ENCODE assay signal across 12 cellular contexts in genomic region chr16:89412811-89413210, GRCh38.
DNase-seq lines count a peak whose midpoint lies in the region; ATAC-seq and TF ChIP-seq lines count a peak whose summit lies in the region.
"Had no signal": no experiment of that assay in that cellular context is flagged by ENCODE, and none has a peak within 500 bp of the region (broad histone marks: within the 10 kb centered on the region; RNA-seq: fewer than 3 reads in every experiment).

No MANE protein-coding gene starts in this region.

- no peak overlapping the region for H3K4me3 ChIP-seq in heart right ventricle
- no peak overlapping the region for H3K4me3 ChIP-seq in skeletal muscle satellite cell (ENCODE audit: low read length)
- H3K4me3 ChIP-seq: GM23248, stomach had no signal

- peaks cover 44 to 96% (median 89%) of the 10 kb centered on the region in 9 donors for H3K4me1 ChIP-seq in heart right ventricle
- H3K4me1 ChIP-seq in skeletal muscle satellite cell (ENCODE audit: control insufficient read depth, insufficient read depth, low read length), result peaks cover 75% of the 10 kb centered on the region

- H3K9me3 Mint-ChIP-seq in activated naive CD4-positive, alpha-beta T cell treated with anti-CD3 and anti-CD28 coated beads, Interleukin-2, amount 50 U/mL, for 72 hours, result no peaks in the 10 kb centered on the region

- DNase-seq in activated naive CD4-positive, alpha-beta T cell treated with anti-CD3 and anti-CD28 coated beads, Interleukin-2, amount 50 U/mL, for 72 hours (ENCODE audit: low spot score in 2 of 2), result no peak
- DNase-seq in activated naive CD4-positive, alpha-beta T cell treated with Interleukin-2 at 50 U/mL for 16 hours, result no peak
- DNase-seq in heart right ventricle, result peak; percentile 50 to 61
- no peak for DNase-seq in COLO829 (ENCODE audit: low spot score)
- DNase-seq in NCI-H526 (lab: John Stamatoyannopoulos, UW), result no peak
- DNase-seq: activated CD4-positive, alpha-beta T cell treated with anti-CD3 and anti-CD28 coated beads, Interleukin-2, amount 50 U/mL, for 4 hours; GM23248; MM.1S; stomach had no signal

- peaks cover 0 to 10% of the 10 kb centered on the region in 2 donors for H3K36me3 Mint-ChIP-seq in activated naive CD4-positive, alpha-beta T cell treated with anti-CD3 and anti-CD28 coated beads, Interleukin-2, amount 50 U/mL, for 72 hours

- 45 to 46% methylated on average over 4 of the region's 4 CpGs for WGBS in heart right ventricle, 2 donors

- H3K27ac Mint-ChIP-seq in activated naive CD4-positive, alpha-beta T cell treated with anti-CD3 and anti-CD28 coated beads, Interleukin-2, amount 50 U/mL, for 72 hours, result peak overlapping the region; percentile 41 to 87

- H3K27me3 ChIP-seq in heart right ventricle, result no peaks in the 10 kb centered on the region
- no peaks in the 10 kb centered on the region for H3K27me3 ChIP-seq in skeletal muscle satellite cell (ENCODE audit: control insufficient read depth, insufficient read depth, low read length)
- H3K27me3 ChIP-seq: stomach had no signal

- TF ChIP-seq CTCF in VCaP (conservative IDR thresholded peaks at IDR 0.05) (no peak), heart right ventricle (IDR thresholded peaks at IDR 0.05) (no peak)

- peak overlapping the region; percentile 27 for H3K4me2 ChIP-seq in skeletal muscle satellite cell (ENCODE audit: low read length)

- no peak overlapping the region for H3K9ac ChIP-seq in skeletal muscle satellite cell (ENCODE audit: low read depth, low read length)
- H3K9ac ChIP-seq: GM23248 had no signal

- peak overlapping the region; percentile 13; the same call in 1 of the 2 replicates for H3K27ac ChIP-seq in VCaP
- H3K27ac ChIP-seq in heart right ventricle, result no peak overlapping the region
- H3K27ac ChIP-seq: GM23248 had no signal

- ATAC-seq in activated naive CD4-positive, alpha-beta T cell treated with anti-CD3 and anti-CD28 coated beads, Interleukin-2, amount 50 U/mL, for 72 hours, result no peak
- ATAC-seq in heart right ventricle, result peak in 6 of 8 donors; percentile 8 to 60 (median 32)
- ATAC-seq in HG03439 (IDR thresholded peaks at IDR 0.05; ENCODE audit: unreplicated experiment), result no peak

- H3K36me3 ChIP-seq in heart right ventricle (peaks cover 0 to 9% (median 0%) of the 10 kb centered on the region in 9 donors), skeletal muscle satellite cell (ENCODE audit: insufficient read depth, low read length) (peaks cover 9% of the 10 kb centered on the region)

- H3K9me3 ChIP-seq in heart right ventricle (no peaks in the 10 kb centered on the region), skeletal muscle satellite cell (replicated peaks; ENCODE audit: low read length) (no peaks in the 10 kb centered on the region)
- H3K9me3 ChIP-seq: stomach had no signal

- intact Hi-C loops in heart right ventricle (cut with DNase I), result no loop called here

Comparison
In these comparisons a context has a peak if more than half of its experiments do, and no peak if none do; other contexts are left out.
1. ATAC-seq: peak in heart right ventricle (6 of 8); none in activated naive CD4-positive, alpha-beta T cell treated with anti-CD3 and anti-CD28 coated beads, Interleukin-2, amount 50 U/mL, for 72 hours (0 of 2) and HG03439 (single experiment).
2. DNase-seq: peak in heart right ventricle (2 of 2); none in activated naive CD4-positive, alpha-beta T cell treated with anti-CD3 and anti-CD28 coated beads, Interleukin-2, amount 50 U/mL, for 72 hours (0 of 2), activated naive CD4-positive, alpha-beta T cell treated with Interleukin-2 at 50 U/mL for 16 hours (single experiment), COLO829 (single experiment) and NCI-H526 (0 of 2).